8 cellular contexts compared by ENCODE assay signal in the genomic region with DNA sequence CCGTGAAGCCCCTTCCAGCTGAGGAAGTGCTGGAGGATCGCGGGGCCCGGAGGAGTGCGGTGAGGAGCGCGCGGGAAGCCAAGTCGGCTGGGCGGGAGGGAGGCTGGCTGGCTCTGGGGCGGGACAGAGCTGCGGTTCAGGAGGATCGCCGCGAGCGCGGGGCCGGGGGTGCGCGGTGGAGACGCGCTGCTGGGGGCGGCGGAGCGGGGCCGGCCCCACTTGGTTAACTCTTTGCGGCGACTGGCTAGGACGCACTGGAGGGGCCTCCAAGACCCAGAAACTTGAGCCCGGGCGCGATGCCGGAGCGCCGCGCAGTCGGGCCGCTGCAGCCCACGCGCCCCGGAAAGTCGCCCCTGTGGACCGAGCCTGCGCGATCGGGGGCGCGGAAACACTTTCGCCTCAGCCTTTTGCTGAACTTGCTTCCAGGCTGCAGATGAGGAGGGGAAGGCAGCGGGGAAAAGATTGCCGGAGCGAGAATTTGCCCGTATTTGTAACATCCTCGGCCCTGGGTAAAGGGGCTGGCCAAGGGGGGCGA. TPM values are rescaled to one million over a fixed set of nuclear protein-coding genes. Genes with fewer than 3 reads are reported as not detected.
A peak's percentile ranks its signal among the peaks of the same experiment; 100 is the strongest.
DNase-seq lines count a peak whose midpoint lies in the region; ATAC-seq and TF ChIP-seq lines count a peak whose summit lies in the region.

No MANE protein-coding gene starts in this region.

- intact Hi-C loops in lower lobe of right lung (cut with DNase I), result no loop called here

- H3K27me3 ChIP-seq in SJCRH30 (no peaks in the 10 kb centered on the region), duodenal mucosa (ENCODE audit: control insufficient read depth in 1 of 2, insufficient read depth in 2 of 2, low read length in 2 of 2) (no peaks in the 10 kb centered on the region), lower lobe of right lung (ENCODE audit: low read depth) (no peaks in the 10 kb centered on the region)

- H3K9me3 ChIP-seq in SJCRH30 (replicated peaks), result no peaks in the 10 kb centered on the region
- H3K9me3 ChIP-seq in duodenal mucosa (ENCODE audit: control insufficient read depth in 1 of 2, low read length in 2 of 2), result no peaks in the 10 kb centered on the region
- no peaks in the 10 kb centered on the region for H3K9me3 ChIP-seq in lower lobe of right lung

- peak overlapping the region; percentile 89 for H3K4me3 ChIP-seq in SJCRH30
- peak overlapping the region; percentile 92 to 94 for H3K4me3 ChIP-seq in duodenal mucosa (ENCODE audit: low read depth in 1 of 2, low read length in 2 of 2)
- H3K4me3 ChIP-seq in lower lobe of right lung, result peak overlapping the region; percentile 89

- 0 out of 2 replicates have a peak, but pooled peaks cover 3% of the 10 kb centered on the region for H3K4me1 ChIP-seq in SJCRH30
- peaks cover 5 to 11% of the 10 kb centered on the region in 2 donors for H3K4me1 ChIP-seq in duodenal mucosa (ENCODE audit: control insufficient read depth in 1 of 2, insufficient read depth in 2 of 2, low read length in 2 of 2)
- H3K4me1 ChIP-seq in lower lobe of right lung, result peaks cover 40% of the 10 kb centered on the region

- H3K27ac ChIP-seq in SJCRH30, result peak overlapping the region; percentile 91
- H3K27ac ChIP-seq in duodenal mucosa (ENCODE audit: low read depth, low read length), result peak overlapping the region; percentile 88
- peak overlapping the region; percentile 93 for H3K27ac ChIP-seq in lower lobe of right lung
- peak overlapping the region; percentile 90 for H3K27ac ChIP-seq in substantia nigra (ENCODE audit: low read depth, low read length, poor library complexity, severe bottlenecking)

- peak; percentile 1 for DNase-seq in NCI-H510A (lab: John Stamatoyannopoulos, UW)
- no peak for DNase-seq in NCI-H510A treated with DMSO at 0.1 percent for 48 hours (lab: John Stamatoyannopoulos, UW)
- peak; percentile 50 for DNase-seq in HEK293T (ENCODE audit: extremely low spot score)
- peak; percentile 48 to 64 for DNase-seq in SJCRH30
- DNase-seq in lower lobe of right lung, result peak; percentile 56
- peak in 30 of 49 donors; percentile 11 to 72 (median 55) for DNase-seq in substantia nigra (lab: John Stamatoyannopoulos, UW)
- no peak for DNase-seq in NCI-H524 treated with DMSO at 0.1 percent for 48 hours (lab: John Stamatoyannopoulos, UW)

- CTCF ChIA-PET in HEK293T (lab: Yijun Ruan, JAX), result interaction anchor here (0.8 kb wide), 1 partner anchor 19 kb away, joined by 7 read pairs; no protein-coding TSS in a partner anchor

- POLR2A ChIA-PET in HEK293T (lab: Yijun Ruan, JAX), result interaction anchor here (0.6 to 3.6 kb wide), 8 partner anchors 9 to 185 kb away, joined by 3 to 21 read pairs (median 3); partner anchors contain the start of genes DCAF17 and METTL8

- H3K36me3 ChIP-seq in SJCRH30 (peaks cover 5% of the 10 kb centered on the region), duodenal mucosa (ENCODE audit: control insufficient read depth in 1 of 2, insufficient read depth in 2 of 2, low read length in 2 of 2) (no peaks in the 10 kb centered on the region), lower lobe of right lung (no peaks in the 10 kb centered on the region)

- ATAC-seq in lower lobe of right lung, result peak; percentile 59 to 62

- no peak for TF ChIP-seq CTCF in lower lobe of right lung (IDR thresholded peaks at IDR 0.05)

- H3K9ac ChIP-seq in duodenal mucosa (ENCODE audit: low read depth in 1 of 2, low read length in 2 of 2), result peak overlapping the region; percentile 86 to 88

TF ChIP-seq in HEK293T, 16 proteins besides CTCF, POLR2A, EP300 and RAD21:
- no peak for TF ChIP-seq SUZ12 (IDR thresholded peaks at IDR 0.05)
- no peak for TF ChIP-seq ELF4 (IDR thresholded peaks at IDR 0.05)
- no peak for TF ChIP-seq BHLHE40 (IDR thresholded peaks at IDR 0.05; ENCODE audit: borderline replicate concordance)
- no peak for TF ChIP-seq FOXM1 (IDR thresholded peaks at IDR 0.05; ENCODE audit: borderline replicate concordance)
- no peak for TF ChIP-seq ARNT (IDR thresholded peaks at IDR 0.05)
- TF ChIP-seq NFRKB (IDR thresholded peaks at IDR 0.05), result no peak
- no peak for TF ChIP-seq LEF1 (IDR thresholded peaks at IDR 0.05; ENCODE audit: borderline replicate concordance)
- no peak for TF ChIP-seq HDGF (IDR thresholded peaks at IDR 0.05; ENCODE audit: borderline replicate concordance)
- no peak for TF ChIP-seq CTBP1 (IDR thresholded peaks at IDR 0.05; ENCODE audit: borderline replicate concordance)

RNA-seq across cellular contexts. Expression of gene CYBRD1, which starts 0.6 kb away (rescaled TPM):
- total RNA-seq in SJCRH30 (2014; rRNA removed; shearing (Covaris generic)), result 67.0 and 71.2 TPM in 2 replicates
- 262 TPM for total RNA-seq in lower lobe of right lung

Comparison
In these comparisons a context has a peak if more than half of its experiments do, and no peak if none do; other contexts are left out.
1. DNase-seq: peak in NCI-H510A (single experiment), HEK293T (single experiment), SJCRH30 (2 of 2), lower lobe of right lung (single experiment) and substantia nigra (30 of 49); none in NCI-H510A treated with DMSO at 0.1 percent for 48 hours (single experiment) and NCI-H524 treated with DMSO at 0.1 percent for 48 hours (single experiment).
2. Peak in every context shown above with its lines, with median percentiles within 50 percentile points of each other: H3K27ac ChIP-seq and H3K4me3 ChIP-seq.